10 cellular contexts compared by ENCODE assay signal in the genomic region with DNA sequence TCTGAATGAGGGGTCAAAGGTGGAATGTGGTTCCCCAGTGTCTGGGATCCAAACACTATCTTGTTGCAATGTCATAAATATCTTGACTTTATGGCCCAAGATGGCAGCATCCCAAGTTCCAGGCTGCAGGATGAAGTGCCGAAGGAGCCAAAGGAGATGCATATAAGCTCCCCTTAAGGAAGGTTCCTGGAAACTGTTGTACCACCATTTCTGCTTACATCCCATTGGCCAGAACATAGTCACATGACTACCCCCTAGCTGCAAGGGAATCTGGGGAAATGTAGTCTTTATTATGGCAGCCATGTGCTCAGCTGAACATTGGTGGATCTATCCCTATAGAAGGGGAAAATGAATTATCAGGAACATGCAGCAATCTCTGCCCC. TPM values are rescaled to one million over a fixed set of nuclear protein-coding genes. Genes with fewer than 3 reads are reported as not detected.
DNase-seq lines count a peak whose midpoint lies in the region; ATAC-seq and TF ChIP-seq lines count a peak whose summit lies in the region.
"Had no signal": no experiment of that assay in that cellular context is flagged by ENCODE, and none has a peak within 500 bp of the region (broad histone marks: within the 10 kb centered on the region; RNA-seq: fewer than 3 reads in every experiment).

No MANE protein-coding gene starts in this region.

- no peak for TF ChIP-seq CTCF in fibroblast of the aortic adventitia (IDR thresholded peaks at IDR 0.05; ENCODE audit: insufficient read depth, low read length)

- DNase-seq in DMS 273 (lab: John Stamatoyannopoulos, UW; ENCODE audit: unreplicated experiment) (peak; percentile 76), NOMO-1 treated with DMSO at 0.1 percent for 48 hours (lab: John Stamatoyannopoulos, UW; ENCODE audit: unreplicated experiment) (peak; percentile 91), fibroblast of the aortic adventitia (ENCODE audit: low read depth) (peak; percentile 36), NK-92 (lab: John Stamatoyannopoulos, UW; ENCODE audit: unreplicated experiment) (no peak)
- no peak for DNase-seq in stimulated activated CD4-positive, alpha-beta T cell treated with anti-CD3 and anti-CD28 coated beads, Interleukin-15, amount 100 ng/mL, for 24 hours
- DNase-seq in stimulated activated CD4-positive, alpha-beta T cell treated with anti-CD3 and anti-CD28 coated beads, Interleukin-2, amount 100 ng/mL, for 48 hours, result no peak
- DNase-seq: NCI-H1048 had no signal

- ATAC-seq in GM21786 (IDR thresholded peaks at IDR 0.05; ENCODE audit: unreplicated experiment), result peak; percentile 38
- ATAC-seq in HG03095 (IDR thresholded peaks at IDR 0.05; ENCODE audit: unreplicated experiment), result no peak
- ATAC-seq: gastroesophageal sphincter had no signal

- H3K4me3 ChIP-seq in fibroblast of the aortic adventitia (ENCODE audit: low read depth, low read length), result no peak overlapping the region
- H3K4me3 ChIP-seq: gastroesophageal sphincter had no signal

RNA-seq across cellular contexts. Expression of a gene that starts 54.3 kb away (rescaled TPM):
- total RNA-seq in fibroblast of the aortic adventitia (ENCODE audit: low replicate concordance), result 0.49 and 0.99 TPM in 2 replicates

Comparison
In these comparisons a context has a peak if more than half of its experiments do, and no peak if none do; other contexts are left out.
1. DNase-seq: peak in DMS 273 (single experiment), NOMO-1 treated with DMSO at 0.1 percent for 48 hours (single experiment) and fibroblast of the aortic adventitia (single experiment); none in NK-92 (single experiment), stimulated activated CD4-positive, alpha-beta T cell treated with anti-CD3 and anti-CD28 coated beads, Interleukin-15, amount 100 ng/mL, for 24 hours (single experiment) and stimulated activated CD4-positive, alpha-beta T cell treated with anti-CD3 and anti-CD28 coated beads, Interleukin-2, amount 100 ng/mL, for 48 hours (0 of 2).